ENCODE assay signal across 8 cellular contexts in the genomic region with DNA sequence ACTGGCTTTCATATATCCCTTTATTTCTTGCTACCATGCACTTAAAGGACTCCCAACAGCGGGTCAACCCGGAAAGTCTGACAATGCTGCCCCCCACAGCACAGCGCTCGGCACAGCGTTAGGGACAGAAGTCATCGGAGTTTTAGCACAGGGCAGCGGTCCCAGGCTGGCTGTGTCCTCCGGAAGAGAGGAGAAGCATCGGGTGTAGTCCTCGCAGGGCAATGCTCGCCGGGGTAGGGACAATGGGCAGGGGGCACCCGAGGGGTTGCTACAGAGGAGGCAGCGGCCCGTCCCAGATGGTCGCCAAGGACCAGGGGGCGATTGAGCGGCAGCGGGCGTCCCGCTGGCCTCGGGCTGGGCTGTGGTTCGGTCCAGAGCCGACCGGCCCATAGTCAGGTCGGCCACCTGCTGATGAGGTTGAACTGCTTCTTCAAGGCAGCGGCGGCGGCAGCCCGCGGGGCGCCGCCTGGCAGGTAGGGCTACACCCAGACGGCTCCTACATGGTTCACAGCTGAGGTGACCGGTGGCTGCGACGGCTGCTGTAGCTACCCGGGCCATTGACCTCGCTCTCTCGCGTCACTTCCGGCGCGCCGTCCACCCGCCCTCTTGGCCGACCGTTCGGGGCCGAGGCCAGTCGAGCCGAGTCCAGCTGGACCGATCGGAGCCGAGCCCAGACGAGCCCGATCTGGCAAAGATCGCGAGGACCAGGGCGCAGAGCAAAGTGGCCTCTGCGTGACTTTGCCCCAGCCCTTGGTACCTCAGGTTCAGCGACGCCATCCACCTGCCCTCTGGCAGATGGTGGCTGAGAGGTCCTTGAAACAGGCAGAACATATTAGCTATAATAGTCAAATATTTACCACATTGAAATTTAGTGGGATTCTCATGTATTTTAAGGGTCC. TPM values are rescaled to one million over a fixed set of nuclear protein-coding genes. Genes with fewer than 3 reads are reported as not detected.
DNase-seq lines count a peak whose midpoint lies in the region; ATAC-seq and TF ChIP-seq lines count a peak whose summit lies in the region.

No MANE protein-coding gene starts in this region.

- peak overlapping the region; percentile 87 for H2AFZ ChIP-seq in Loucy (ENCODE audit: low read length)
- peak overlapping the region; percentile 94 for H2AFZ ChIP-seq in neuronal stem cell (ENCODE audit: low read length)

- TF ChIP-seq POLR2A in gastroesophageal sphincter (IDR thresholded peaks at IDR 0.05) = peak; percentile 73 to 86

- H2BK12ac ChIP-seq in neuronal stem cell (ENCODE audit: low read length) = no peak overlapping the region

- peak overlapping the region; percentile 96 for H3K14ac ChIP-seq in neuronal stem cell (ENCODE audit: low read length)

- H3K9ac ChIP-seq in Loucy (ENCODE audit: low read depth, low read length, poor library complexity, severe bottlenecking) = peak overlapping the region; percentile 87
- peak overlapping the region; percentile 90 for H3K9ac ChIP-seq in neuronal stem cell (ENCODE audit: low read depth, low read length, poor library complexity)
- H3K9ac ChIP-seq in stomach smooth muscle (ENCODE audit: low read length in 2 of 2) = peak overlapping the region; percentile 91 to 97

- peak overlapping the region; percentile 85 for H3K4me3 ChIP-seq in Loucy (ENCODE audit: low read length, poor library complexity, severe bottlenecking)
- H3K4me3 ChIP-seq in SJCRH30 = peak overlapping the region; percentile 69
- H3K4me3 ChIP-seq in gastroesophageal sphincter = peak overlapping the region; percentile 62 to 77
- H3K4me3 ChIP-seq in neuronal stem cell (ENCODE audit: low read length in 2 of 2) = peak overlapping the region; percentile 60 to 93
- H3K4me3 ChIP-seq in stomach smooth muscle (ENCODE audit: low read length in 2 of 2) = peak overlapping the region; percentile 76 to 94

- no peak for TF ChIP-seq EP300 in gastroesophageal sphincter (IDR thresholded peaks at IDR 0.05)

- peak overlapping the region; percentile 88 for H3K27ac Mint-ChIP-seq in activated naive CD4-positive, alpha-beta T cell treated with anti-CD3 and anti-CD28 coated beads, Interleukin-2, amount 10 ng/mL, durations not matched to agents 7 days and 5 days

- peaks cover 38% of the 10 kb centered on the region for H3K4me1 Mint-ChIP-seq in activated naive CD4-positive, alpha-beta T cell treated with anti-CD3 and anti-CD28 coated beads, Interleukin-2, amount 10 ng/mL, durations not matched to agents 7 days and 5 days

- ATAC-seq in GM21576 (IDR thresholded peaks at IDR 0.05; ENCODE audit: unreplicated experiment) = peak; percentile 42
- ATAC-seq in gastroesophageal sphincter = peak; percentile 85

- H4K20me1 ChIP-seq in Loucy (ENCODE audit: insufficient read depth, low read length, poor library complexity, severe bottlenecking) = peaks cover 1% of the 10 kb centered on the region

- H2AK5ac ChIP-seq in neuronal stem cell (ENCODE audit: low read depth, low read length) = peak overlapping the region; percentile 36

- H3K36me3 Mint-ChIP-seq in activated naive CD4-positive, alpha-beta T cell treated with anti-CD3 and anti-CD28 coated beads, Interleukin-2, amount 10 ng/mL, durations not matched to agents 7 days and 5 days = peaks cover 5% of the 10 kb centered on the region

- peaks cover 3% of the 10 kb centered on the region for H3K27me3 Mint-ChIP-seq in activated naive CD4-positive, alpha-beta T cell treated with anti-CD3 and anti-CD28 coated beads, Interleukin-2, amount 10 ng/mL, durations not matched to agents 7 days and 5 days

- peak overlapping the region; percentile 94 for H3K18ac ChIP-seq in neuronal stem cell (ENCODE audit: low read length)

- peak overlapping the region; percentile 49 for H2BK5ac ChIP-seq in neuronal stem cell (ENCODE audit: low read length)

- no peak overlapping the region for H3K4ac ChIP-seq in neuronal stem cell (ENCODE audit: low read length)

- no peak overlapping the region for H2BK120ac ChIP-seq in neuronal stem cell (ENCODE audit: low read depth, low read length)

- no peaks in the 10 kb centered on the region for H3K9me3 Mint-ChIP-seq in activated naive CD4-positive, alpha-beta T cell treated with anti-CD3 and anti-CD28 coated beads, Interleukin-2, amount 10 ng/mL, durations not matched to agents 7 days and 5 days

- H3K4me3 Mint-ChIP-seq in activated naive CD4-positive, alpha-beta T cell treated with anti-CD3 and anti-CD28 coated beads, Interleukin-2, amount 10 ng/mL, durations not matched to agents 7 days and 5 days = peak overlapping the region; percentile 88

- peak; percentile 44 for DNase-seq in DMS114 treated with DMSO at 0.1 percent for 48 hours (lab: John Stamatoyannopoulos, UW; ENCODE audit: unreplicated experiment)
- DNase-seq in SJCRH30 = peak; percentile 74 to 78
- DNase-seq in activated naive CD4-positive, alpha-beta T cell treated with anti-CD3 and anti-CD28 coated beads, Interleukin-2, amount 10 ng/mL, durations not matched to agents 7 days and 5 days = peak; percentile 88
- peak; percentile 82 for DNase-seq in neuronal stem cell (ENCODE audit: low spot score)

- no peak overlapping the region for H2BK15ac ChIP-seq in neuronal stem cell (ENCODE audit: low read length)

- peak overlapping the region; percentile 17; the same call in 1 of the 2 replicates for H3K27ac ChIP-seq in SJCRH30
- peak overlapping the region; percentile 79 to 93 (median 90) for H3K27ac ChIP-seq in gastroesophageal sphincter
- H3K27ac ChIP-seq in neuronal stem cell (replicated peaks; ENCODE audit: low read length) = no peak overlapping the region
- peak overlapping the region; percentile 88 for H3K27ac ChIP-seq in stomach smooth muscle (ENCODE audit: low read length)

- no peaks in the 10 kb centered on the region for H3K27me3 ChIP-seq in Loucy (ENCODE audit: insufficient read depth, low read length, poor library complexity, severe bottlenecking)
- no peaks in the 10 kb centered on the region for H3K27me3 ChIP-seq in SJCRH30
- H3K27me3 ChIP-seq in gastroesophageal sphincter = no peaks in the 10 kb centered on the region
- no peaks in the 10 kb centered on the region for H3K27me3 ChIP-seq in neuronal stem cell (ENCODE audit: control insufficient read depth in 3 of 3, insufficient read depth in 3 of 3, low read depth in 1 of 3, low read length in 3 of 3)
- no peaks in the 10 kb centered on the region for H3K27me3 ChIP-seq in stomach smooth muscle (ENCODE audit: control insufficient read depth in 1 of 2, insufficient read depth in 2 of 2, low read length in 2 of 2)

- peaks cover 12% of the 10 kb centered on the region for H3K79me2 ChIP-seq in Loucy (ENCODE audit: insufficient read depth, low read length)

- peak overlapping the region; percentile 58 for H3K23ac ChIP-seq in neuronal stem cell (ENCODE audit: low read depth, low read length, poor library complexity)

- H3K4me2 ChIP-seq in Loucy (ENCODE audit: low read depth, low read length, poor library complexity, severe bottlenecking) (peak overlapping the region; percentile 97), neuronal stem cell (ENCODE audit: insufficient read depth, low read length, poor library complexity, severe bottlenecking) (peak overlapping the region; percentile 85)

- TF ChIP-seq CTCF in Loucy (conservative IDR thresholded peaks at IDR 0.05; ENCODE audit: low read length) (peak; percentile 76), gastroesophageal sphincter (IDR thresholded peaks at IDR 0.05) (peak in 1 of 4 experiments; percentile 6)

- H3K9me3 ChIP-seq in Loucy (ENCODE audit: insufficient read depth, low read depth, low read length) = no peaks in the 10 kb centered on the region
- H3K9me3 ChIP-seq in SJCRH30 (replicated peaks) = no peaks in the 10 kb centered on the region
- no peaks in the 10 kb centered on the region for H3K9me3 ChIP-seq in gastroesophageal sphincter
- H3K9me3 ChIP-seq in neuronal stem cell (replicated peaks in 1 of 2; ENCODE audit: control insufficient read depth in 2 of 2, insufficient read depth in 1 of 2, low read depth in 1 of 2, low read length in 2 of 2) = no peaks in the 10 kb centered on the region
- H3K9me3 ChIP-seq in stomach smooth muscle (ENCODE audit: control insufficient read depth in 2 of 2, low read length in 2 of 2) = no peaks in the 10 kb centered on the region

- CTCF ChIA-PET in activated naive CD4-positive, alpha-beta T cell treated with anti-CD3 and anti-CD28 coated beads, Interleukin-2, amount 10 ng/mL, durations not matched to agents 7 days and 5 days (lab: Charles Lee) = interaction anchor here (0.6 to 8.3 kb wide), 7 partner anchors 12 to 66 kb away, joined by 3 to 68 read pairs (median 4); no protein-coding TSS in a partner anchor

- no peaks in the 10 kb centered on the region for H3K9me2 ChIP-seq in Loucy (replicated peaks; ENCODE audit: low read depth, low read length)

- H3K4me1 ChIP-seq in Loucy (ENCODE audit: insufficient read depth, low read length, poor library complexity, severe bottlenecking) = peaks cover 22% of the 10 kb centered on the region
- H3K4me1 ChIP-seq in SJCRH30 = no peaks in the 10 kb centered on the region; the same call in 1 of the 2 replicates
- H3K4me1 ChIP-seq in gastroesophageal sphincter = peaks cover 0 to 42% (median 16%) of the 10 kb centered on the region in 3 donors
- peaks cover 1 to 2% of the 10 kb centered on the region in 2 donors for H3K4me1 ChIP-seq in neuronal stem cell (ENCODE audit: control insufficient read depth in 2 of 2, insufficient read depth in 1 of 2, low read depth in 1 of 2, low read length in 2 of 2)
- H3K4me1 ChIP-seq in stomach smooth muscle (ENCODE audit: control insufficient read depth, insufficient read depth, low read length) = peaks cover 28% of the 10 kb centered on the region

- no peaks in the 10 kb centered on the region for H3K36me3 ChIP-seq in Loucy (ENCODE audit: insufficient read depth, low read length)
- no peaks in the 10 kb centered on the region for H3K36me3 ChIP-seq in SJCRH30
- no peaks in the 10 kb centered on the region for H3K36me3 ChIP-seq in gastroesophageal sphincter
- no peaks in the 10 kb centered on the region for H3K36me3 ChIP-seq in neuronal stem cell (replicated peaks in 1 of 2; ENCODE audit: control insufficient read depth in 2 of 2, insufficient read depth in 2 of 2, low read length in 2 of 2)
- no peaks in the 10 kb centered on the region for H3K36me3 ChIP-seq in stomach smooth muscle (ENCODE audit: control insufficient read depth in 2 of 2, insufficient read depth in 2 of 2, low read length in 2 of 2)

- H4K8ac ChIP-seq in neuronal stem cell (ENCODE audit: low read depth, low read length) = no peak overlapping the region

- no peak overlapping the region for H4K91ac ChIP-seq in neuronal stem cell (ENCODE audit: low read depth, low read length, poor library complexity)

- WGBS in gastroesophageal sphincter (ENCODE audit: low coverage in 1 of 2), 2 donors = 0% methylated on average over 3 of the region's 63 CpGs; no CpG with 5 or more reads in 1 of the 2 donors
- WGBS in neuronal stem cell (ENCODE audit: extremely low coverage in 2 of 2, insufficient read length in 2 of 2, insufficient replicate concordance in 1 of 2), 2 donors = no CpG with 5 or more reads among the region's 63 CpGs

- peaks cover 2% of the 10 kb centered on the region for H3K79me1 ChIP-seq in neuronal stem cell (ENCODE audit: low read depth, low read length)

- peaks cover 3% of the 10 kb centered on the region; the same call in 1 of the 2 replicates for H3F3A ChIP-seq in Loucy (ENCODE audit: low read depth)

RNA-seq across cellular contexts. Expression of a gene that starts 4.7 kb away (rescaled TPM):
- 31.7 and 34.7 TPM in 2 replicates for total RNA-seq in SJCRH30 (2014; rRNA removed; shearing (Covaris generic))
- 10 to 100 TPM; 15.1 to 49.3 (median 24.9) TPM for total RNA-seq in gastroesophageal sphincter
- 60.6 TPM for polyA plus RNA-seq in neuronal stem cell (2013, experiment 1 of 2)
- polyA plus RNA-seq in neuronal stem cell (2013, experiment 2 of 2) = 60.7 TPM
